Comparison of ENCODE assay signal across 1 cellular context in the genomic region with DNA sequence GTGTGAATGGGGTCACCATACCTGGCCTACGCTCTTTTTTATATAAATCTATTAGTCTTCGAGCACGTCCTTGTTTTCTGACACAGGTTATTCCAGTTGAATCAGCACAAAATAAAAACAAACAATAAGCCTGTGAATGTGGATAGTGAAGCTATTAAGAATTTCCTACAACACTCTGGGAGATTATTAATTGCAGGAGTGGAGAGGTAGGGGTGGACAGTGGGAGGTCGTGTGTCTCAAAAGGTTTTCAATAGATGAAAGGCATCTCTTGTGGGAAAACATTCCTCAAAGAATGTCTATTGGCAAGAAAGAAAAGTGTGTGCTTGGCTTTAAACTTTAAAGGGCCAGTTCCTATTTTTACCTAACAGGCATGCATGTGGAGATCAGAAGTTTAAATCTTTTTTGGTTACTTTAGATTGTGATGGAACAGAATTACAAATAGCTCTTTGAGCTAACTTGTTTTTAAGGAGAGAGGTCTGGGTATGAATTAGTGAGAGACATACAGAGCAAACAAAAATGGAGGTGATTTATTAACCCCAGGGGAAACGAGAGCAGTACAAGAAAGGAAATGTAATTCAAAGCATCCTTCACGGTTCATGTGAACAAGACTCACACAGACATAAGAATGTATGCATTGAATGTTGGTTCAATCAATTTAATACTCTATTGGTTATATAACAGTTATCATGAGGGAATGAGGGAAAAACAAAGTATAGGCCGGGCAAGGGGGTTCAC.
TF ChIP-seq lines count a peak whose summit lies in the region.

No MANE protein-coding gene starts in this region.

TF ChIP-seq in WTC11, 78 proteins besides CTCF, POLR2A, EP300 and RAD21:
- TF ChIP-seq GTF2I (CRISPR knock-in tag; conservative IDR thresholded peaks at IDR 0.05) (no peak), ZNF416 (CRISPR knock-in tag; IDR thresholded peaks at IDR 0.05) (no peak)
- TF ChIP-seq, protein P1, sequence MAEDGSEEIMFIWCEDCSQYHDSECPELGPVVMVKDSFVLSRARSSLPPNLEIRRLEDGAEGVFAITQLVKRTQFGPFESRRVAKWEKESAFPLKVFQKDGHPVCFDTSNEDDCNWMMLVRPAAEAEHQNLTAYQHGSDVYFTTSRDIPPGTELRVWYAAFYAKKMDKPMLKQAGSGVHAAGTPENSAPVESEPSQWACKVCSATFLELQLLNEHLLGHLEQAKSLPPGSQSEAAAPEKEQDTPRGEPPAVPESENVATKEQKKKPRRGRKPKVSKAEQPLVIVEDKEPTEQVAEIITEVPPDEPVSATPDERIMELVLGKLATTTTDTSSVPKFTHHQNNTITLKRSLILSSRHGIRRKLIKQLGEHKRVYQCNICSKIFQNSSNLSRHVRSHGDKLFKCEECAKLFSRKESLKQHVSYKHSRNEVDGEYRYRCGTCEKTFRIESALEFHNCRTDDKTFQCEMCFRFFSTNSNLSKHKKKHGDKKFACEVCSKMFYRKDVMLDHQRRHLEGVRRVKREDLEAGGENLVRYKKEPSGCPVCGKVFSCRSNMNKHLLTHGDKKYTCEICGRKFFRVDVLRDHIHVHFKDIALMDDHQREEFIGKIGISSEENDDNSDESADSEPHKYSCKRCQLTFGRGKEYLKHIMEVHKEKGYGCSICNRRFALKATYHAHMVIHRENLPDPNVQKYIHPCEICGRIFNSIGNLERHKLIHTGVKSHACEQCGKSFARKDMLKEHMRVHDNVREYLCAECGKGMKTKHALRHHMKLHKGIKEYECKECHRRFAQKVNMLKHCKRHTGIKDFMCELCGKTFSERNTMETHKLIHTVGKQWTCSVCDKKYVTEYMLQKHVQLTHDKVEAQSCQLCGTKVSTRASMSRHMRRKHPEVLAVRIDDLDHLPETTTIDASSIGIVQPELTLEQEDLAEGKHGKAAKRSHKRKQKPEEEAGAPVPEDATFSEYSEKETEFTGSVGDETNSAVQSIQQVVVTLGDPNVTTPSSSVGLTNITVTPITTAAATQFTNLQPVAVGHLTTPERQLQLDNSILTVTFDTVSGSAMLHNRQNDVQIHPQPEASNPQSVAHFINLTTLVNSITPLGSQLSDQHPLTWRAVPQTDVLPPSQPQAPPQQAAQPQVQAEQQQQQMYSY (CRISPR knock-in tag; IDR thresholded peaks at IDR 0.05): no peak
